In the genomic region with DNA sequence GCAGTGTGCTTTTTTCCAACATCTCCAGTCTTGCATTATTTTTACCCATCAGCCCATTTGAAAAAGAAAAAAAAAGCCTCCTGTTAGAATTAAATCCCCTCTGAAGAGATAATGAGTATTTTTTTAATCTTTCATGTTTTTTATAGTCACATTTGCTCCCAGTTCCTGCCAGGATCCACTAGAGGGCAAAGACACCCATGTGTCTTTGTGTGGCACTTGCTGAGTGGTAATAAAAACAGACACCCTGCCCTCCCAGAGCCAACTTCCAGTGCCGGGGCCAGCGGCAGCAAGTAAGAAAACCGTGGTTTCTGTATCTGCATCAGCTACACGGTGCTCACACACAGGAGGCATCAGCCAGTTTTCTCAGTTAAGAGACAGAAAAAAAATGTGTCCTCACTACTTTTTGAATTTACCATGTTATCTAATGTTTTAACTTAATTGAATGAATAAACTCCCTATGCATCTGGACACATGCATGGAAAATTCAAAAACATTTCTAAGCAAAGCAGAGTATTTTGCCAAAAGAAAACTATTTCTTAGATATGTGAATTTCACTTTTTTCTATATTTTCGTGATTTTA, we compare ENCODE assay signal across 12 cellular contexts.
DNase-seq lines count a peak whose midpoint lies in the region; ATAC-seq and TF ChIP-seq lines count a peak whose summit lies in the region.
"Had no signal": no experiment of that assay in that cellular context is flagged by ENCODE, and none has a peak within 500 bp of the region (broad histone marks: within the 10 kb centered on the region; RNA-seq: fewer than 3 reads in every experiment).

No MANE protein-coding gene starts in this region.

- CTCF ChIA-PET in T-cell (lab: Charles Lee) = no interaction called here
- CTCF ChIA-PET in CD8-positive, alpha-beta T cell (lab: Charles Lee) = no interaction called here

- no peaks in the 10 kb centered on the region for H3K36me3 Mint-ChIP-seq in T-cell
- H3K36me3 Mint-ChIP-seq in CD8-positive, alpha-beta T cell = no peaks in the 10 kb centered on the region

- H3K4me3 ChIP-seq in choroid plexus epithelial cell (ENCODE audit: low read depth, low read length) (no peak overlapping the region), parathyroid adenoma (ENCODE audit: low read depth, low read length) (no peak overlapping the region)
- H3K4me3 ChIP-seq in CD8-positive, alpha-beta T cell (ENCODE audit: low read depth, low read length) = no peak overlapping the region
- H3K4me3 ChIP-seq: coronary artery, ovary had no signal

- no peak overlapping the region for H3K4me3 Mint-ChIP-seq in T-cell
- no peak overlapping the region for H3K4me3 Mint-ChIP-seq in CD8-positive, alpha-beta T cell

- POLR2A ChIA-PET in T-cell (lab: Charles Lee) = no interaction called here
- POLR2A ChIA-PET in CD8-positive, alpha-beta T cell (lab: Charles Lee) = no interaction called here

- TF ChIP-seq CTCF in choroid plexus epithelial cell (conservative IDR thresholded peaks at IDR 0.05; ENCODE audit: low read depth, low read length) = peak; percentile 53
- TF ChIP-seq CTCF in parathyroid adenoma (IDR thresholded peaks at IDR 0.05) = peak; percentile 43
- TF ChIP-seq CTCF in CD8-positive, alpha-beta T cell (IDR thresholded peaks at IDR 0.05) = no peak

- H3K9ac ChIP-seq in parathyroid adenoma = no peak overlapping the region

- intact Hi-C loops in CD8-positive, alpha-beta T cell (cut with DNase I, micrococcal nuclease) = no loop called here

- H3K79me2 ChIP-seq in parathyroid adenoma = no peaks in the 10 kb centered on the region

- no peak for ATAC-seq in T-cell (replicated peaks in 1 of 4)
- no peak for ATAC-seq in CD8-positive, alpha-beta T cell

- H3K9me3 ChIP-seq in parathyroid adenoma (ENCODE audit: control insufficient read depth, low read length) = no peaks in the 10 kb centered on the region
- no peaks in the 10 kb centered on the region for H3K9me3 ChIP-seq in CD8-positive, alpha-beta T cell (ENCODE audit: low read length)
- H3K9me3 ChIP-seq: ovary had no signal

- peaks cover 17 to 43% of the 10 kb centered on the region in 2 donors for H3K27me3 Mint-ChIP-seq in T-cell
- peaks cover 37% of the 10 kb centered on the region for H3K27me3 Mint-ChIP-seq in CD8-positive, alpha-beta T cell (ENCODE audit: low read depth)

- H3K27ac ChIP-seq in parathyroid adenoma = no peak overlapping the region
- H3K27ac ChIP-seq in CD8-positive, alpha-beta T cell (ENCODE audit: low read depth, low read length) = no peak overlapping the region
- H3K27ac ChIP-seq: coronary artery, ovary had no signal

- DNase-seq in EL (peak; percentile 43), M059J (ENCODE audit: low read depth) (peak; percentile 59), choroid plexus epithelial cell (ENCODE audit: low read depth) (peak; percentile 22), T-cell (no peak), NCI-H1048 (lab: John Stamatoyannopoulos, UW) (no peak)
- no peak for DNase-seq in CD8-positive, alpha-beta T cell
- DNase-seq in activated CD4-positive, CD25-positive, alpha-beta regulatory T cell (lab: John Stamatoyannopoulos, UW) = no peak
- DNase-seq: activated CD8-positive, alpha-beta memory T cell treated with anti-CD3 and anti-CD28 coated beads, Interleukin-2, amount 50 U/mL, for 48 hours; ovary; SW 1271 had no signal

- no peaks in the 10 kb centered on the region for H3K36me3 ChIP-seq in parathyroid adenoma (ENCODE audit: control insufficient read depth, insufficient read depth, low read length)
- no peaks in the 10 kb centered on the region for H3K36me3 ChIP-seq in CD8-positive, alpha-beta T cell (ENCODE audit: insufficient read depth, low read length)
- H3K36me3 ChIP-seq: ovary had no signal

- H3K4me1 ChIP-seq in parathyroid adenoma = no peaks in the 10 kb centered on the region
- H3K4me1 ChIP-seq in CD8-positive, alpha-beta T cell (ENCODE audit: insufficient read depth, low read length) = no peaks in the 10 kb centered on the region

- H3K9me3 Mint-ChIP-seq in T-cell = no peaks in the 10 kb centered on the region
- no peaks in the 10 kb centered on the region for H3K9me3 Mint-ChIP-seq in CD8-positive, alpha-beta T cell

- no peaks in the 10 kb centered on the region for H3K4me1 Mint-ChIP-seq in T-cell
- no peaks in the 10 kb centered on the region for H3K4me1 Mint-ChIP-seq in CD8-positive, alpha-beta T cell (ENCODE audit: low read depth)

- H3K4me2 ChIP-seq in parathyroid adenoma (ENCODE audit: low read length) = no peak overlapping the region

- H3K27me3 ChIP-seq in parathyroid adenoma (ENCODE audit: control insufficient read depth, insufficient read depth, low read length) = no peaks in the 10 kb centered on the region
- no peaks in the 10 kb centered on the region for H3K27me3 ChIP-seq in CD8-positive, alpha-beta T cell (ENCODE audit: insufficient read depth, low read length)
- H3K27me3 ChIP-seq: ovary had no signal

- H3K27ac Mint-ChIP-seq in T-cell = peak overlapping the region in 1 of 2 donors; percentile 23
- no peak overlapping the region for H3K27ac Mint-ChIP-seq in CD8-positive, alpha-beta T cell

- H2AFZ ChIP-seq in parathyroid adenoma = no peak overlapping the region

Comparison
In these comparisons a context has a peak if more than half of its experiments do, and no peak if none do; other contexts are left out.
1. DNase-seq: peak in EL (single experiment), M059J (single experiment) and choroid plexus epithelial cell (single experiment); none in T-cell (0 of 34), CD8-positive, alpha-beta T cell (0 of 7), activated CD4-positive, CD25-positive, alpha-beta regulatory T cell (0 of 4) and NCI-H1048 (single experiment).